ENCODE assay signal across 8 cellular contexts in genomic region chr6:30450908-30451818, GRCh38. TPM values are rescaled to one million over a fixed set of nuclear protein-coding genes. Genes with fewer than 3 reads are reported as not detected.
DNase-seq lines count a peak whose midpoint lies in the region; ATAC-seq and TF ChIP-seq lines count a peak whose summit lies in the region.

No MANE protein-coding gene starts in this region.

- peaks cover 42% of the 10 kb centered on the region for H3K4me1 ChIP-seq in CD8-positive, alpha-beta T cell (ENCODE audit: insufficient read depth, low read length)

- peaks cover 42% of the 10 kb centered on the region for H3K27me3 ChIP-seq in CD8-positive, alpha-beta T cell (ENCODE audit: insufficient read depth, low read length)
- peaks cover 97% of the 10 kb centered on the region for H3K27me3 ChIP-seq in WERI-Rb-1 (ENCODE audit: insufficient read depth, low read depth, severe bottlenecking)

- peaks cover 41% of the 10 kb centered on the region for H3K4me1 Mint-ChIP-seq in CD8-positive, alpha-beta T cell (ENCODE audit: low read depth)

- H3K36me3 ChIP-seq in CD8-positive, alpha-beta T cell (ENCODE audit: insufficient read depth, low read length): no peaks in the 10 kb centered on the region
- H3K36me3 ChIP-seq in WERI-Rb-1: no peaks in the 10 kb centered on the region

- intact Hi-C loops in CD8-positive, alpha-beta T cell (cut with DNase I, micrococcal nuclease): loop anchor here (2.0 to 10.0 kb wide), 3 partner anchors 16 to 634 kb away; no protein-coding TSS in a partner anchor

- H3K36me3 Mint-ChIP-seq in CD8-positive, alpha-beta T cell: no peaks in the 10 kb centered on the region

- H3K27me3 Mint-ChIP-seq in CD8-positive, alpha-beta T cell (ENCODE audit: low read depth): peaks cover 70% of the 10 kb centered on the region

- no peak overlapping the region for H3K27ac Mint-ChIP-seq in CD8-positive, alpha-beta T cell

- TF ChIP-seq CTCF in CD8-positive, alpha-beta T cell (IDR thresholded peaks at IDR 0.05): no peak
- no peak for TF ChIP-seq CTCF in fibroblast of villous mesenchyme (IDR thresholded peaks at IDR 0.05; ENCODE audit: insufficient read depth, low read depth, low read length)
- no peak for TF ChIP-seq CTCF in retinal pigment epithelial cell (conservative IDR thresholded peaks at IDR 0.05; ENCODE audit: low read depth, low read length)
- no peak for TF ChIP-seq CTCF in WERI-Rb-1 (IDR thresholded peaks at IDR 0.05; ENCODE audit: low read depth, low read length)

- no peaks in the 10 kb centered on the region for H3K9me3 Mint-ChIP-seq in CD8-positive, alpha-beta T cell

- peak; percentile 25 to 78 (median 59) for DNase-seq in CD8-positive, alpha-beta T cell
- peak; percentile 93 for DNase-seq in Kasumi-1 (lab: John Stamatoyannopoulos, UW)
- peak; percentile 72 for DNase-seq in activated CD8-positive, alpha-beta memory T cell treated with anti-CD3 and anti-CD28 coated beads, Interleukin-2, amount 50 U/mL, for 48 hours
- peak; percentile 70 for DNase-seq in fibroblast of villous mesenchyme (ENCODE audit: low read depth)
- DNase-seq in retinal pigment epithelial cell (ENCODE audit: low read depth): peak; percentile 57
- no peak for DNase-seq in WERI-Rb-1
- no peak for DNase-seq in cerebellar nuclear complex (lab: John Stamatoyannopoulos, UW)

- POLR2A ChIA-PET in CD8-positive, alpha-beta T cell (lab: Charles Lee): interaction anchor here (0.9 to 1.7 kb wide), 8 partner anchors 10 to 343 kb away, joined by 3 to 8 read pairs (median 4); partner anchors contain the start of gene TRIM39

- CTCF ChIA-PET in CD8-positive, alpha-beta T cell (lab: Charles Lee): interaction anchor here (0.5 to 6.8 kb wide), 13 partner anchors 10 to 139 kb away, joined by 3 to 74 read pairs (median 4); no protein-coding TSS in a partner anchor

- peak overlapping the region; percentile 77 for H3K4me3 Mint-ChIP-seq in CD8-positive, alpha-beta T cell

- peak; percentile 69 for ATAC-seq in CD8-positive, alpha-beta T cell
- ATAC-seq in GM19455 (IDR thresholded peaks at IDR 0.05; ENCODE audit: unreplicated experiment): no peak

- peak overlapping the region; percentile 37 for H3K4me3 ChIP-seq in CD8-positive, alpha-beta T cell (ENCODE audit: low read depth, low read length)
- H3K4me3 ChIP-seq in fibroblast of villous mesenchyme (ENCODE audit: low read depth, low read length) (no peak overlapping the region), retinal pigment epithelial cell (ENCODE audit: low read length) (no peak overlapping the region), WERI-Rb-1 (ENCODE audit: low read depth, low read length) (no peak overlapping the region)

- H3K9me3 ChIP-seq in CD8-positive, alpha-beta T cell (ENCODE audit: low read length): no peaks in the 10 kb centered on the region
- no peaks in the 10 kb centered on the region for H3K9me3 ChIP-seq in WERI-Rb-1 (ENCODE audit: severe bottlenecking)

- H3K27ac ChIP-seq in CD8-positive, alpha-beta T cell (ENCODE audit: low read depth, low read length): no peak overlapping the region
- H3K27ac ChIP-seq in WERI-Rb-1: no peak overlapping the region

RNA-seq across cellular contexts. Expression of gene HLA-E, which starts 38.1 kb away (rescaled TPM):
- total RNA-seq in CD8-positive, alpha-beta T cell: 1,000 to 10,000 TPM; 1,266 to 1,281 TPM
- total RNA-seq in fibroblast of villous mesenchyme: 165 and 183 TPM in 2 replicates

Comparison
In these comparisons a context has a peak if more than half of its experiments do, and no peak if none do; other contexts are left out.
1. DNase-seq: peak in CD8-positive, alpha-beta T cell (7 of 7), Kasumi-1 (2 of 2), activated CD8-positive, alpha-beta memory T cell treated with anti-CD3 and anti-CD28 coated beads, Interleukin-2, amount 50 U/mL, for 48 hours (single experiment), fibroblast of villous mesenchyme (single experiment) and retinal pigment epithelial cell (single experiment); none in WERI-Rb-1 (single experiment) and cerebellar nuclear complex (0 of 2).